ENCODE assay signal across 14 cellular contexts in genomic region chr2:230872151-230872967, GRCh38. TPM values are rescaled to one million over a fixed set of nuclear protein-coding genes. Genes with fewer than 3 reads are reported as not detected.
A peak's percentile ranks its signal among the peaks of the same experiment; 100 is the strongest.
DNase-seq lines count a peak whose midpoint lies in the region; ATAC-seq and TF ChIP-seq lines count a peak whose summit lies in the region.
"Had no signal": no experiment of that assay in that cellular context is flagged by ENCODE, and none has a peak within 500 bp of the region (broad histone marks: within the 10 kb centered on the region; RNA-seq: fewer than 3 reads in every experiment).

No MANE protein-coding gene starts in this region.

- intact Hi-C loops in CD4-positive, alpha-beta memory T cell (cut with micrococcal nuclease) = no loop called here
- intact Hi-C loops in mucosa of descending colon (cut with DNase I, micrococcal nuclease) = no loop called here

- POLR2A ChIA-PET in CD4-positive, alpha-beta memory T cell (lab: Charles Lee; ENCODE audit: partially characterized antibody) = interaction anchor here (1.0 kb wide), 2 partner anchors 8 to 10 kb away, joined by 3 read pairs; partner anchors contain the start of gene ITM2C

- peaks cover 0 to 2% of the 10 kb centered on the region in 2 donors for H3K36me3 Mint-ChIP-seq in CD4-positive, alpha-beta memory T cell

- no peak for TF ChIP-seq CTCF in Peyer's patch (IDR thresholded peaks at IDR 0.05)
- no peak for TF ChIP-seq CTCF in mucosa of descending colon (IDR thresholded peaks at IDR 0.05)

- H3K36me3 ChIP-seq in CD4-positive, alpha-beta memory T cell (ENCODE audit: insufficient read depth, low read length) = no peaks in the 10 kb centered on the region
- H3K36me3 ChIP-seq in Peyer's patch (peaks cover 0 to 36% (median 0%) of the 10 kb centered on the region in 3 donors), mucosa of descending colon (ENCODE audit: low read depth) (no peaks in the 10 kb centered on the region)
- H3K36me3 ChIP-seq: right lobe of liver had no signal

- H3K4me3 ChIP-seq in CD4-positive, alpha-beta memory T cell (ENCODE audit: low read length in 2 of 2) = no peak overlapping the region
- H3K4me3 ChIP-seq in Peyer's patch (no peak overlapping the region), mucosa of descending colon (no peak overlapping the region)
- H3K4me3 ChIP-seq: right lobe of liver had no signal

- H3K9me3 Mint-ChIP-seq in CD4-positive, alpha-beta memory T cell = no peaks in the 10 kb centered on the region

- no peaks in the 10 kb centered on the region for H3K9me3 ChIP-seq in CD4-positive, alpha-beta memory T cell (ENCODE audit: control insufficient read depth in 1 of 2, low read length in 2 of 2)
- H3K9me3 ChIP-seq in Peyer's patch = no peaks in the 10 kb centered on the region
- no peaks in the 10 kb centered on the region for H3K9me3 ChIP-seq in mucosa of descending colon
- H3K9me3 ChIP-seq: right lobe of liver had no signal

- peak overlapping the region in 4 of 8 donors; percentile 3 to 20 (median 8) for H3K4me3 Mint-ChIP-seq in CD4-positive, alpha-beta memory T cell

- DNase-seq in CD4-positive, alpha-beta memory T cell = no peak
- peak; percentile 15 to 49 (median 43) for DNase-seq in Peyer's patch
- peak in 2 of 3 donors; percentile 25 to 47 for DNase-seq in mucosa of descending colon
- DNase-seq in activated CD4-positive, alpha-beta T cell treated with anti-CD3 and anti-CD28 coated beads for 48 hours = no peak
- DNase-seq in kidney tubule cell (ENCODE audit: low spot score) = no peak
- DNase-seq: activated CD4-positive, alpha-beta T cell treated with anti-CD3 and anti-CD28 coated beads for 4 hours; kidney glomerular epithelial cell; NCI-H226; SHP77 had no signal

- CTCF ChIA-PET in CD4-positive, alpha-beta memory T cell (lab: Charles Lee; ENCODE audit: partially characterized antibody) = interaction anchor here (0.6 to 1.2 kb wide), 3 partner anchors 48 to 705 kb away, joined by 3 read pairs; no protein-coding TSS in a partner anchor

- H3K27me3 ChIP-seq in CD4-positive, alpha-beta memory T cell (ENCODE audit: insufficient read depth, low read length) = no peaks in the 10 kb centered on the region
- H3K27me3 ChIP-seq in Peyer's patch = no peaks in the 10 kb centered on the region
- H3K27me3 ChIP-seq: right lobe of liver had no signal

- no peak overlapping the region for H3K27ac ChIP-seq in CD4-positive, alpha-beta memory T cell (ENCODE audit: low read depth, low read length)
- H3K27ac ChIP-seq in Peyer's patch = peak overlapping the region; percentile 38 to 83 (median 64)
- H3K27ac ChIP-seq: C4-2B, right lobe of liver had no signal

- ATAC-seq in GM21390 (IDR thresholded peaks at IDR 0.05; ENCODE audit: unreplicated experiment) = peak; percentile 3
- no peak for ATAC-seq in mucosa of descending colon
- ATAC-seq in HG02623 (IDR thresholded peaks at IDR 0.05; ENCODE audit: unreplicated experiment) = no peak
- no peak for ATAC-seq in HG03095 (IDR thresholded peaks at IDR 0.05; ENCODE audit: unreplicated experiment)
- ATAC-seq: right lobe of liver had no signal

- H3K27ac Mint-ChIP-seq in CD4-positive, alpha-beta memory T cell = peak overlapping the region in 4 of 7 donors; percentile 24 to 71 (median 66)

- no peaks in the 10 kb centered on the region for H3K27me3 Mint-ChIP-seq in CD4-positive, alpha-beta memory T cell

- peaks cover 21% of the 10 kb centered on the region for H3K4me1 ChIP-seq in CD4-positive, alpha-beta memory T cell (ENCODE audit: insufficient read depth, low read length)
- H3K4me1 ChIP-seq in Peyer's patch (peaks cover 5 to 85% (median 28%) of the 10 kb centered on the region in 4 donors), mucosa of descending colon (ENCODE audit: low read depth) (peaks cover 95% of the 10 kb centered on the region)
- H3K4me1 ChIP-seq: right lobe of liver had no signal

- peaks cover 7 to 40% (median 22%) of the 10 kb centered on the region in 4 donors for H3K4me1 Mint-ChIP-seq in CD4-positive, alpha-beta memory T cell

- no peak for TF ChIP-seq POLR2A in Peyer's patch (IDR thresholded peaks at IDR 0.05)

RNA-seq across cellular contexts. Expression of gene ITM2C, which starts 7.6 kb away (rescaled TPM):
- total RNA-seq in CD4-positive, alpha-beta memory T cell = 10 to 100 TPM; 24.1 to 24.3 TPM
- 10 to 100 TPM; 32.5 to 40.8 TPM for polyA plus RNA-seq in CD4-positive, alpha-beta memory T cell
- 100 to 1,000 TPM in 3 of 4 donors, 10 to 100 TPM in 1; 69.3 to 710 (median 610) TPM for total RNA-seq in Peyer's patch
- total RNA-seq in mucosa of descending colon = 1,000 to 10,000 TPM; 1,048 to 2,192 (median 2,113) TPM

RNA-seq across cellular contexts. Expression of gene GPR55, which starts 52.7 kb away (rescaled TPM):
- 1 to 10 TPM; 8.1 to 8.3 TPM for total RNA-seq in CD4-positive, alpha-beta memory T cell
- 1 to 10 TPM in 1 of 2 donors, not detected in 1; 2.4 TPM for polyA plus RNA-seq in CD4-positive, alpha-beta memory T cell
- total RNA-seq in Peyer's patch (1 to 10 TPM; 1.0 to 4.7 (median 3.2) TPM), mucosa of descending colon (1 to 10 TPM in 2 of 3 donors, under 1 TPM in 1; 0.99 to 1.1 (median 1.1) TPM)

Comparison
In these comparisons a context has a peak if more than half of its experiments do, and no peak if none do; other contexts are left out.
1. DNase-seq: peak in Peyer's patch (3 of 3) and mucosa of descending colon (2 of 3); none in CD4-positive, alpha-beta memory T cell (0 of 5), activated CD4-positive, alpha-beta T cell treated with anti-CD3 and anti-CD28 coated beads for 48 hours (single experiment) and kidney tubule cell (single experiment).